Comparison of ENCODE assay signal across 1 cellular context in genomic region chr13:93201992-93202558, GRCh38.
TF ChIP-seq lines count a peak whose summit lies in the region.

No MANE protein-coding gene starts in this region.

TF ChIP-seq in HepG2, 621 proteins besides CTCF, POLR2A, EP300 and RAD21 (continued from another document and continues in another):
- no peak for TF ChIP-seq SNAPC4 (CRISPR knock-in tag; IDR thresholded peaks at IDR 0.05)
- TF ChIP-seq, protein P1, sequence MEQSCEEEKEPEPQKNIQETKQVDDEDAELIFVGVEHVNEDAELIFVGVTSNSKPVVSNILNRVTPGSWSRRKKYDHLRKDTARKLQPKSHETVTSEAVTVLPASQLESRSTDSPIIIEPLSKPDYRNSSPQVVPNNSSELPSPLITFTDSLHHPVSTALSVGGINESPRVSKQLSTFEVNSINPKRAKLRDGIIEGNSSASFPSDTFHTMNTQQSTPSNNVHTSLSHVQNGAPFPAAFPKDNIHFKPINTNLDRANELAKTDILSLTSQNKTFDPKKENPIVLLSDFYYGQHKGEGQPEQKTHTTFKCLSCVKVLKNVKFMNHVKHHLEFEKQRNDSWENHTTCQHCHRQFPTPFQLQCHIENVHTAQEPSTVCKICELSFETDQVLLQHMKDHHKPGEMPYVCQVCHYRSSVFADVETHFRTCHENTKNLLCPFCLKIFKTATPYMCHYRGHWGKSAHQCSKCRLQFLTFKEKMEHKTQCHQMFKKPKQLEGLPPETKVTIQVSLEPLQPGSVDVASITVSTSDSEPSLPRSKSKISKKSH (CRISPR knock-in tag; IDR thresholded peaks at IDR 0.05; ENCODE audit: borderline replicate concordance): no peak
- TF ChIP-seq BCL6 (CRISPR knock-in tag; IDR thresholded peaks at IDR 0.05): peak; percentile 94
- no peak for TF ChIP-seq ZNF709 (CRISPR knock-in tag; IDR thresholded peaks at IDR 0.05)
- no peak for TF ChIP-seq ZNF704 (CRISPR knock-in tag; IDR thresholded peaks at IDR 0.05; ENCODE audit: borderline replicate concordance)
- no peak for TF ChIP-seq MBNL3 (CRISPR knock-in tag; conservative IDR thresholded peaks at IDR 0.05)
- TF ChIP-seq ZNF740 (CRISPR knock-in tag; IDR thresholded peaks at IDR 0.05): no peak
- no peak for TF ChIP-seq ZNF75D (CRISPR knock-in tag; IDR thresholded peaks at IDR 0.05; ENCODE audit: borderline replicate concordance)
- TF ChIP-seq ZNF263 (CRISPR knock-in tag; IDR thresholded peaks at IDR 0.05): no peak
- peak; percentile 85 for TF ChIP-seq DPF2 (CRISPR knock-in tag; IDR thresholded peaks at IDR 0.05; ENCODE audit: borderline replicate concordance, low read depth)
- TF ChIP-seq ZNF512 (CRISPR knock-in tag; IDR thresholded peaks at IDR 0.05): no peak
- TF ChIP-seq WIZ (CRISPR knock-in tag; IDR thresholded peaks at IDR 0.05): no peak
- TF ChIP-seq ZNF609 (CRISPR knock-in tag; IDR thresholded peaks at IDR 0.05; ENCODE audit: borderline replicate concordance): peak; percentile 91
- TF ChIP-seq GTF2F1 (IDR thresholded peaks at IDR 0.05; ENCODE audit: low read length): no peak
- TF ChIP-seq, protein P2, sequence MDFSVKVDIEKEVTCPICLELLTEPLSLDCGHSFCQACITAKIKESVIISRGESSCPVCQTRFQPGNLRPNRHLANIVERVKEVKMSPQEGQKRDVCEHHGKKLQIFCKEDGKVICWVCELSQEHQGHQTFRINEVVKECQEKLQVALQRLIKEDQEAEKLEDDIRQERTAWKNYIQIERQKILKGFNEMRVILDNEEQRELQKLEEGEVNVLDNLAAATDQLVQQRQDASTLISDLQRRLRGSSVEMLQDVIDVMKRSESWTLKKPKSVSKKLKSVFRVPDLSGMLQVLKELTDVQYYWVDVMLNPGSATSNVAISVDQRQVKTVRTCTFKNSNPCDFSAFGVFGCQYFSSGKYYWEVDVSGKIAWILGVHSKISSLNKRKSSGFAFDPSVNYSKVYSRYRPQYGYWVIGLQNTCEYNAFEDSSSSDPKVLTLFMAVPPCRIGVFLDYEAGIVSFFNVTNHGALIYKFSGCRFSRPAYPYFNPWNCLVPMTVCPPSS (IDR thresholded peaks at IDR 0.05): no peak
- no peak for TF ChIP-seq TFDP1 (CRISPR knock-in tag; IDR thresholded peaks at IDR 0.05; ENCODE audit: borderline replicate concordance)
- TF ChIP-seq ARNT (IDR thresholded peaks at IDR 0.05): no peak
- TF ChIP-seq IKZF1 (IDR thresholded peaks at IDR 0.05): no peak
- no peak for TF ChIP-seq ATAD3A (CRISPR knock-in tag; IDR thresholded peaks at IDR 0.05)
- TF ChIP-seq ZNF550 (CRISPR knock-in tag; IDR thresholded peaks at IDR 0.05; ENCODE audit: borderline replicate concordance): no peak
- TF ChIP-seq ZNF138 (CRISPR knock-in tag; IDR thresholded peaks at IDR 0.05; ENCODE audit: low read depth): no peak
- TF ChIP-seq CBX1 (IDR thresholded peaks at IDR 0.05; ENCODE audit: low read depth): no peak
- no peak for TF ChIP-seq ZNF432 (CRISPR knock-in tag; IDR thresholded peaks at IDR 0.05; ENCODE audit: borderline replicate concordance)
- no peak for TF ChIP-seq SNRNP70 (IDR thresholded peaks at IDR 0.05; ENCODE audit: low read depth, low read length)
- TF ChIP-seq, protein P3, sequence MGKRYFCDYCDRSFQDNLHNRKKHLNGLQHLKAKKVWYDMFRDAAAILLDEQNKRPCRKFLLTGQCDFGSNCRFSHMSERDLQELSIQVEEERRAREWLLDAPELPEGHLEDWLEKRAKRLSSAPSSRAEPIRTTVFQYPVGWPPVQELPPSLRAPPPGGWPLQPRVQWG (CRISPR knock-in tag; IDR thresholded peaks at IDR 0.05; ENCODE audit: borderline replicate concordance, low read depth): no peak
- TF ChIP-seq ZNF792 (CRISPR knock-in tag; IDR thresholded peaks at IDR 0.05): 0 out of 2 replicates have a peak, but pooled peaks have one; percentile 33
- TF ChIP-seq SOX6 (IDR thresholded peaks at IDR 0.05): no peak
- TF ChIP-seq SOX6 (CRISPR knock-in tag; IDR thresholded peaks at IDR 0.05): peak; percentile 98
- peak; percentile 74 for TF ChIP-seq RCOR2 (CRISPR knock-in tag; IDR thresholded peaks at IDR 0.05)
- TF ChIP-seq GLI4 (CRISPR knock-in tag; IDR thresholded peaks at IDR 0.05; ENCODE audit: borderline replicate concordance): no peak
- no peak for TF ChIP-seq ZNF17 (CRISPR knock-in tag; IDR thresholded peaks at IDR 0.05)
- no peak for TF ChIP-seq ZBTB46 (CRISPR knock-in tag; IDR thresholded peaks at IDR 0.05; ENCODE audit: borderline replicate concordance)
- TF ChIP-seq NFIB (CRISPR knock-in tag; IDR thresholded peaks at IDR 0.05; ENCODE audit: borderline replicate concordance): no peak
- TF ChIP-seq ZNF256 (CRISPR knock-in tag; conservative IDR thresholded peaks at IDR 0.05): no peak
- TF ChIP-seq ATF2 (CRISPR knock-in tag; IDR thresholded peaks at IDR 0.05): peak; percentile 64; the same call in 1 of the 2 replicates
- TF ChIP-seq SALL1 (CRISPR knock-in tag; IDR thresholded peaks at IDR 0.05): peak; percentile 85; the same call in 1 of the 2 replicates
- no peak for TF ChIP-seq ZNF205 (CRISPR knock-in tag; IDR thresholded peaks at IDR 0.05)
- no peak for TF ChIP-seq ZNF749 (CRISPR knock-in tag; IDR thresholded peaks at IDR 0.05; ENCODE audit: borderline replicate concordance)
